1 cellular context compared by ENCODE assay signal in the genomic region with DNA sequence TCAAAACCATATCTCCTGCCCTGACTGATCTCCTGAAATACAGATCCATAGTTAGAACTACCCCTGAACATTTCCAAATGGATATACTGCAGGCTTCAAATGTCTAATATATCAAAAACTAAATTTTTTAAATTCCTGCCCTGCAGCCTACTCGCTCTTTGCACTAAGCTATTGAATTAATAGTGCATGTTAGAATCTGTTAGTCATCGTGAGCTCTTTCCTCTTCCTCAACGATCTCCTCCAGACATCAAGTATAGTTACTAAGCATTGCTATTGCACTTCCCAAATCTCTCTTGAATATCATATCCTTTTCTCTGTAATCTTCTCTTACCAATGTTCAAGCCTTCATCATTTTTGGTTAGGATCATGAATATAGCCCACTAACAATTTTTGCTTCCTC.
TF ChIP-seq lines count a peak whose summit lies in the region.

No MANE protein-coding gene starts in this region.

TF ChIP-seq in SK-N-SH, 30 proteins besides CTCF, POLR2A, EP300 and RAD21 (continued from another document):
- TF ChIP-seq, protein P1, sequence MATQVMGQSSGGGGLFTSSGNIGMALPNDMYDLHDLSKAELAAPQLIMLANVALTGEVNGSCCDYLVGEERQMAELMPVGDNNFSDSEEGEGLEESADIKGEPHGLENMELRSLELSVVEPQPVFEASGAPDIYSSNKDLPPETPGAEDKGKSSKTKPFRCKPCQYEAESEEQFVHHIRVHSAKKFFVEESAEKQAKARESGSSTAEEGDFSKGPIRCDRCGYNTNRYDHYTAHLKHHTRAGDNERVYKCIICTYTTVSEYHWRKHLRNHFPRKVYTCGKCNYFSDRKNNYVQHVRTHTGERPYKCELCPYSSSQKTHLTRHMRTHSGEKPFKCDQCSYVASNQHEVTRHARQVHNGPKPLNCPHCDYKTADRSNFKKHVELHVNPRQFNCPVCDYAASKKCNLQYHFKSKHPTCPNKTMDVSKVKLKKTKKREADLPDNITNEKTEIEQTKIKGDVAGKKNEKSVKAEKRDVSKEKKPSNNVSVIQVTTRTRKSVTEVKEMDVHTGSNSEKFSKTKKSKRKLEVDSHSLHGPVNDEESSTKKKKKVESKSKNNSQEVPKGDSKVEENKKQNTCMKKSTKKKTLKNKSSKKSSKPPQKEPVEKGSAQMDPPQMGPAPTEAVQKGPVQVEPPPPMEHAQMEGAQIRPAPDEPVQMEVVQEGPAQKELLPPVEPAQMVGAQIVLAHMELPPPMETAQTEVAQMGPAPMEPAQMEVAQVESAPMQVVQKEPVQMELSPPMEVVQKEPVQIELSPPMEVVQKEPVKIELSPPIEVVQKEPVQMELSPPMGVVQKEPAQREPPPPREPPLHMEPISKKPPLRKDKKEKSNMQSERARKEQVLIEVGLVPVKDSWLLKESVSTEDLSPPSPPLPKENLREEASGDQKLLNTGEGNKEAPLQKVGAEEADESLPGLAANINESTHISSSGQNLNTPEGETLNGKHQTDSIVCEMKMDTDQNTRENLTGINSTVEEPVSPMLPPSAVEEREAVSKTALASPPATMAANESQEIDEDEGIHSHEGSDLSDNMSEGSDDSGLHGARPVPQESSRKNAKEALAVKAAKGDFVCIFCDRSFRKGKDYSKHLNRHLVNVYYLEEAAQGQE (IDR thresholded peaks at IDR 0.05; ENCODE audit: low read depth, low read length), result no peak
- no peak for TF ChIP-seq TAF1 (IDR thresholded peaks at IDR 0.05; ENCODE audit: borderline replicate concordance, low read depth, low read length)
- no peak for TF ChIP-seq RCOR1 (IDR thresholded peaks at IDR 0.05; ENCODE audit: low read length)
- TF ChIP-seq FOXJ3 (CRISPR knock-in tag; IDR thresholded peaks at IDR 0.05), result no peak
- TF ChIP-seq CHD2 (IDR thresholded peaks at IDR 0.05; ENCODE audit: low read length, partially characterized antibody), result no peak
- no peak for TF ChIP-seq POLR2AphosphoS5 (IDR thresholded peaks at IDR 0.05; ENCODE audit: low read depth, low read length)
- TF ChIP-seq SMC3 (IDR thresholded peaks at IDR 0.05; ENCODE audit: low read depth, low read length), result no peak
- TF ChIP-seq NFIC (IDR thresholded peaks at IDR 0.05; ENCODE audit: borderline replicate concordance), result no peak
